ENCODE assay signal across 26 cellular contexts in the genomic region with DNA sequence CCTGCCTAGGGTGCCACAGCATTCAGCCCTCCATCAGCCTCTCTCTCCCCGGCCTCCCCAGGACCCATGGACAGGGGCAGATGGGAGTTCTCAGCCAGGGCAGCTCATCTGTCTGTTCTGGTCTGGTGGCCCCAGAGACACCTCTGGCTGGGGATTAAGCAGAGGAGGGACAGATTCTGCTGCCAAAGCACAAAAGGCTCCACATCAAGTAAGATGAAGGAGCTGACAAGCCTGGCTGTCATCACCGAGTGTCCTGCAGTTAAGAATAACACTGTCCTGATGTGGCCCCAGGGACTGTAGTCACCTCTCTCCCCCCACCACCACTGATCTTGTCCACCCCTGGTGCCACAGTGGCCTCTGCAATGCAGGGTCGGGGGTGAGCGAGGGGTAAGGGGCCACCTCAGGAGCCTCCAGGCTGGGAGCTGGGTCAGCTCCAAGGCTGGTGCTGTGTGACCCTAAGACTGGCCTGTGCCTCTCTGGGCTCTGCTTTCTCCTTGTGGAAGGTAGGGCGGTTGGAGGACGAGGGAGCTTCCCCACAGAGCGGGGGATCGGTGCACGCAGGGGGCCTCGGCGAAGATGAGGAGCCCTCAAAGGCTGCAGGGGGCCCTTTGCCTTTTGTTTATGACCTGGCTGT. TPM values are rescaled to one million over a fixed set of nuclear protein-coding genes. Genes with fewer than 3 reads are reported as not detected.
"Had no signal": no experiment of that assay in that cellular context is flagged by ENCODE, and none has a peak within 500 bp of the region (broad histone marks: within the 10 kb centered on the region; RNA-seq: fewer than 3 reads in every experiment).

No MANE protein-coding gene starts in this region.

- ATAC-seq: activated T-cell treated with anti-CD3 and anti-CD28 coated beads, Interleukin-2, amount 50 U/mL, for 72 hours; left lung; naive thymus-derived CD8-positive, alpha-beta T cell; T-helper 17 cell had no signal

- FAIRE-seq: bronchial epithelial cell, kidney had no signal

- DNase-seq: activated CD4-positive, alpha-beta T cell treated with anti-CD3 and anti-CD28 coated beads for 4 hours; activated CD4-positive, alpha-beta T cell treated with anti-CD3 and anti-CD28 coated beads, Interleukin-2, amount 50 U/mL, for 48 hours; activated CD4-positive, CD25-positive, alpha-beta regulatory T cell; activated effector memory CD4-positive, alpha-beta T cell treated with anti-CD3 and anti-CD28 coated beads, Interleukin-2, amount 50 U/mL, for 16 hours; activated naive CD4-positive, alpha-beta T cell treated with anti-CD3 and anti-CD28 coated beads, Interleukin-2, amount 10 ng/mL, durations not matched to agents 7 days and 5 days; activated T-cell treated with anti-CD3 and anti-CD28 coated beads, Interleukin-2, amount 50 U/mL, for 72 hours; amygdala; effector CD4-positive, alpha-beta T cell; erythroblast; foreskin fibroblast; kidney; left lung; mammary epithelial cell; naive thymus-derived CD8-positive, alpha-beta T cell; ovary; sigmoid colon; stimulated activated CD4-positive, alpha-beta T cell treated with anti-CD3 and anti-CD28 coated beads, Interleukin-4, amount 100 ng/mL, for 1 hour; stimulated activated naive CD4-positive, alpha-beta T cell treated with Interleukin-2 at 50 U/mL for 16 hours; SW 1271; T-helper 17 cell; upper lobe of left lung had no signal

- H3K27me3 ChIP-seq: left lung, ovary, sigmoid colon, upper lobe of left lung had no signal

- H3K4me1 ChIP-seq: sigmoid colon had no signal

- H3K4me3 ChIP-seq: left lung, ovary, sigmoid colon, thoracic aorta, upper lobe of left lung had no signal

- H3K36me3 ChIP-seq: left lung, ovary, sigmoid colon, thoracic aorta, upper lobe of left lung had no signal

- H3K9me3 ChIP-seq: left lung, ovary, sigmoid colon, thoracic aorta, upper lobe of left lung had no signal

- H3K9me3 Mint-ChIP-seq: activated naive CD4-positive, alpha-beta T cell treated with anti-CD3 and anti-CD28 coated beads, Interleukin-2, amount 10 ng/mL, durations not matched to agents 7 days and 5 days; activated T-cell treated with anti-CD3 and anti-CD28 coated beads, Interleukin-2, amount 50 U/mL, for 72 hours; mesothelial cell of epicardium; naive thymus-derived CD8-positive, alpha-beta T cell had no signal

- H3K36me3 Mint-ChIP-seq: activated naive CD4-positive, alpha-beta T cell treated with anti-CD3 and anti-CD28 coated beads, Interleukin-2, amount 10 ng/mL, durations not matched to agents 7 days and 5 days; mesothelial cell of epicardium; naive thymus-derived CD8-positive, alpha-beta T cell had no signal

- H3K27ac Mint-ChIP-seq: activated naive CD4-positive, alpha-beta T cell treated with anti-CD3 and anti-CD28 coated beads, Interleukin-2, amount 10 ng/mL, durations not matched to agents 7 days and 5 days; activated T-cell treated with anti-CD3 and anti-CD28 coated beads, Interleukin-2, amount 50 U/mL, for 72 hours; mesothelial cell of epicardium; naive thymus-derived CD8-positive, alpha-beta T cell; T-helper 17 cell had no signal

- H3K4me1 Mint-ChIP-seq: mesothelial cell of epicardium had no signal

- H3K4me3 Mint-ChIP-seq: activated naive CD4-positive, alpha-beta T cell treated with anti-CD3 and anti-CD28 coated beads, Interleukin-2, amount 10 ng/mL, durations not matched to agents 7 days and 5 days; activated T-cell treated with anti-CD3 and anti-CD28 coated beads, Interleukin-2, amount 50 U/mL, for 72 hours; mesothelial cell of epicardium; naive thymus-derived CD8-positive, alpha-beta T cell; T-helper 17 cell had no signal

- H3K27me3 Mint-ChIP-seq: naive thymus-derived CD8-positive, alpha-beta T cell; T-helper 17 cell had no signal

- H3K27ac ChIP-seq: left lung, ovary, sigmoid colon, thoracic aorta, upper lobe of left lung had no signal

RNA-seq across cellular contexts. Expression of a gene that starts 18.7 kb away (rescaled TPM):
- total RNA-seq: bronchial epithelial cell, chondrocyte, glomerular endothelial cell had no signal
- polyA plus RNA-seq: mammary epithelial cell had no signal
